In genomic region chr17:81491761-81492160, GRCh38 we compare ENCODE assay signal across 18 cellular contexts. TPM values are rescaled to one million over a fixed set of nuclear protein-coding genes. Genes with fewer than 3 reads are reported as not detected.
DNase-seq lines count a peak whose midpoint lies in the region; ATAC-seq, FAIRE-seq and TF ChIP-seq lines count a peak whose summit lies in the region.
"Had no signal": no experiment of that assay in that cellular context is flagged by ENCODE, and none has a peak within 500 bp of the region (broad histone marks: within the 10 kb centered on the region; RNA-seq: fewer than 3 reads in every experiment).

No MANE protein-coding gene starts in this region.

- H3K4me3 Mint-ChIP-seq in GM23338 (no peak overlapping the region), glutamatergic neuron (ENCODE audit: unreplicated experiment) (peak overlapping the region; percentile 63)

- no TSS peak for BruUV-seq in Panc1 (replicated peaks; lab: Mats Ljungman, UMichigan)

- 33% methylated on average over 5 of the region's 5 CpGs for WGBS in A549 (ENCODE audit: missing lambda C conversion rate)

- H3K9me3 Mint-ChIP-seq in GM23338 (no peaks in the 10 kb centered on the region), glutamatergic neuron (ENCODE audit: unreplicated experiment) (peaks cover 9% of the 10 kb centered on the region)

- H3F3A ChIP-seq in GM23338 (replicated peaks; ENCODE audit: low read depth) = peaks cover 4% of the 10 kb centered on the region

- DNase-seq in A549 (ENCODE audit: low read depth in 1 of 2, low spot score in 1 of 2) = no peak
- no peak for DNase-seq in GM23338 (ENCODE audit: low spot score)
- no peak for DNase-seq in Panc1 (ENCODE audit: low read depth, low spot score)
- DNase-seq in glutamatergic neuron = no peak
- no peak for DNase-seq in activated CD4-positive, alpha-beta T cell treated with anti-CD3 and anti-CD28 coated beads for 4 hours
- no peak for DNase-seq in NCI-H2227 (lab: John Stamatoyannopoulos, UW; ENCODE audit: unreplicated experiment)
- DNase-seq in NCI-H1694 (lab: John Stamatoyannopoulos, UW) = no peak
- DNase-seq in iPS-NIHi7 (ENCODE audit: extremely low spot score) = no peak
- DNase-seq: KBM-7, MV-4-11, NCI-H187, NCI-H446, NCI-H748 treated with DMSO at 0.1 percent for 48 hours, RPMI8226, SIG-M5 had no signal

- FAIRE-seq in A549 (lab: Jason Lieb, UNC) = no peak
- FAIRE-seq: D721Med had no signal

- intact Hi-C loops in Panc1 (cut with micrococcal nuclease; ENCODE audit: unreplicated experiment) = no loop called here

- TF ChIP-seq CTCF in A549 (IDR thresholded peaks at IDR 0.05) = no peak
- TF ChIP-seq CTCF in GM23338 (conservative IDR thresholded peaks at IDR 0.05; ENCODE audit: low read depth in 2 of 2) = no peak
- TF ChIP-seq CTCF in Panc1 (IDR thresholded peaks at IDR 0.05) = no peak
- TF ChIP-seq CTCF in glutamatergic neuron (IDR thresholded peaks at IDR 0.05; ENCODE audit: partially characterized antibody, unreplicated experiment) = no peak

- H3K27ac ChIP-seq in A549 = peak overlapping the region in 1 of 2 experiments; percentile 97; a peak in 3 of 6 replicates
- no peak overlapping the region for H3K27ac ChIP-seq in GM23338 (ENCODE audit: low read depth)
- 0 out of 2 replicates have a peak overlapping the region, but pooled peaks have one; percentile 18 for H3K27ac ChIP-seq in Panc1 (ENCODE audit: low read length)
- H3K27ac ChIP-seq: C4-2B had no signal

- no peak for TF ChIP-seq EP300 in A549 (IDR thresholded peaks at IDR 0.05)

- in situ Hi-C loops in Panc1 (cut with HindIII; ENCODE audit: low pct_unique_long_range_greater_than_20kb, low sequenced_read_pairs) = no loop called here

- H3K4me1 Mint-ChIP-seq in GM23338 (peaks cover 29% of the 10 kb centered on the region), glutamatergic neuron (ENCODE audit: low read depth, unreplicated experiment) (peaks cover 31% of the 10 kb centered on the region)

- H3K27me3 Mint-ChIP-seq in GM23338 (ENCODE audit: insufficient read depth, low read depth, poor library complexity) = peaks cover 37% of the 10 kb centered on the region
- H3K27me3 Mint-ChIP-seq in glutamatergic neuron (ENCODE audit: unreplicated experiment) = peaks cover 11% of the 10 kb centered on the region

- POLR2A ChIA-PET in A549 (lab: Yijun Ruan, JAX) = interaction anchor here (0.9 to 1.2 kb wide), 3 partner anchors 17 to 182 kb away, joined by 3 to 10 read pairs (median 4); no protein-coding TSS in a partner anchor
- POLR2A ChIA-PET in Panc1 (lab: Charles Lee) = interaction anchor here (0.6 kb wide), 1 partner anchor 9 kb away, joined by 6 read pairs; no protein-coding TSS in a partner anchor

- no peak for TF ChIP-seq POLR2A in A549 (IDR thresholded peaks at IDR 0.05; ENCODE audit: low read length)

- H3K4me3 ChIP-seq in A549 (no peak overlapping the region), GM23338 (peak overlapping the region; percentile 32; the same call in 1 of the 2 replicates), Panc1 (ENCODE audit: low read depth in 2 of 2, low read length in 2 of 2) (no peak overlapping the region)
- H3K4me3 ChIP-seq: HAP-1 had no signal

- H3K36me3 Mint-ChIP-seq in GM23338 (ENCODE audit: low read depth) (no peaks in the 10 kb centered on the region), glutamatergic neuron (ENCODE audit: unreplicated experiment) (no peaks in the 10 kb centered on the region)

- H3K4me1 ChIP-seq in A549 (peaks cover 37% of the 10 kb centered on the region), GM23338 (ENCODE audit: insufficient read depth) (peaks cover 32% of the 10 kb centered on the region), Panc1 (ENCODE audit: control insufficient read depth, insufficient read depth, low read length) (peaks cover 31% of the 10 kb centered on the region)

- H3K36me3 ChIP-seq in GM23338 (ENCODE audit: insufficient read depth) (no peaks in the 10 kb centered on the region), Panc1 (ENCODE audit: control insufficient read depth, insufficient read depth, low read length) (no peaks in the 10 kb centered on the region; the same call in 1 of the 2 replicates)
- H3K36me3 ChIP-seq: HAP-1 had no signal

- ATAC-seq in A549 (no peak), GM23338 (no peak), Panc1 (no peak)

- no peaks in the 10 kb centered on the region for H3K9me2 ChIP-seq in GM23338 (ENCODE audit: insufficient read depth)

- H3K4me2 ChIP-seq in A549 (peak overlapping the region; percentile 15), GM23338 (peak overlapping the region; percentile 53; the same call in 1 of the 2 replicates)

- TF ChIP-seq RAD21 in A549 (conservative IDR thresholded peaks at IDR 0.05 in 1 of 2, IDR thresholded peaks at IDR 0.05 in 1 of 2) = no peak

- peak overlapping the region; percentile 66; the same call in 1 of the 2 replicates for H2AFZ ChIP-seq in GM23338

- CTCF ChIA-PET in A549 (lab: Yijun Ruan, JAX) (interaction anchor here (0.7 to 3.0 kb wide), 9 partner anchors 8 to 239 kb away, joined by 3 to 26 read pairs (median 4); no protein-coding TSS in a partner anchor), Panc1 (lab: Charles Lee) (no interaction called here)

- H3K27ac Mint-ChIP-seq in GM23338 (no peak overlapping the region), glutamatergic neuron (ENCODE audit: unreplicated experiment) (no peak overlapping the region)

- peaks cover 9% of the 10 kb centered on the region for H3K27me3 ChIP-seq in GM23338 (ENCODE audit: insufficient read depth)
- no peaks in the 10 kb centered on the region for H3K27me3 ChIP-seq in Panc1 (ENCODE audit: control insufficient read depth, insufficient read depth, low read length)

- no peaks in the 10 kb centered on the region for H4K20me1 ChIP-seq in GM23338 (replicated peaks; ENCODE audit: insufficient read depth)

- H3K9me3 ChIP-seq in A549 (no peaks in the 10 kb centered on the region), Panc1 (ENCODE audit: control insufficient read depth, insufficient read depth, low read depth, low read length) (no peaks in the 10 kb centered on the region)
- H3K9me3 ChIP-seq: HAP-1 had no signal

- no peaks in the 10 kb centered on the region for H3K79me2 ChIP-seq in GM23338 (replicated peaks; ENCODE audit: insufficient read depth)

TF ChIP-seq in A549, 52 proteins besides CTCF, POLR2A, EP300 and RAD21 (continues in another document):
- no peak for TF ChIP-seq ELK1 (IDR thresholded peaks at IDR 0.05; ENCODE audit: low read depth, low read length)
- no peak for TF ChIP-seq MAX (IDR thresholded peaks at IDR 0.05)
- no peak for TF ChIP-seq SMC3 (IDR thresholded peaks at IDR 0.05)
- no peak for TF ChIP-seq KDM5A (IDR thresholded peaks at IDR 0.05)
- TF ChIP-seq CHD2 (IDR thresholded peaks at IDR 0.05; ENCODE audit: low read length, partially characterized antibody) = no peak

TF ChIP-seq in GM23338, 12 proteins besides CTCF, POLR2A, EP300 and RAD21 (continues in another document):
- TF ChIP-seq REST (IDR thresholded peaks at IDR 0.05; ENCODE audit: unreplicated experiment) = no peak
- TF ChIP-seq CREB1 (CRISPR knock-in tag; IDR thresholded peaks at IDR 0.05; ENCODE audit: low read depth) = no peak

RNA-seq across cellular contexts. Expression of gene ACTG1, which starts 20.8 kb away (rescaled TPM):
- polyA plus RNA-seq in A549 (2011; rRNA removed) (2,042 and 2,306 TPM in 2 replicates), A549 (2017; fragmentation: RNase III; extraction: RNeasy Plus Mini Kit Qiagen cat#74134 plus additional on column Dnase treatment) (7,182 to 8,782 TPM (median 7,263 TPM) in 3 replicates), GM23338 (2016; fragmentation: Nextera tagmentation; extraction: Ambion mirVana) (1,867 and 1,896 TPM in 2 replicates)
- 14,539 and 15,776 TPM in 2 replicates for polyA plus RNA-seq in A549 (2012; cell fraction: cytosol; rRNA removed)
- polyA plus RNA-seq in A549 (2012; cell fraction: nucleus; rRNA removed) = 26,089 and 28,335 TPM in 2 replicates
- 2,054 and 3,772 TPM in 2 replicates for polyA minus RNA-seq in A549 (2011; rRNA and poly(A)+ RNA removed)
- total RNA-seq in GM23338 (2014; rRNA removed; shearing (Covaris generic)) = 4,739 and 4,954 TPM in 2 replicates
- total RNA-seq in Panc1 (2021; ENCODE audit: unreplicated experiment) (4,502 TPM), glutamatergic neuron (ENCODE audit: unreplicated experiment) (5,342 TPM)
- 6,760 TPM for polyA plus RNA-seq in Panc1 (2012; ENCODE audit: insufficient read length)

RNA-seq across cellular contexts. Expression of gene FSCN2, which starts 36.4 kb away (rescaled TPM):
- polyA plus RNA-seq in A549 (2011; rRNA removed) (0.84 and 1.2 TPM in 2 replicates), A549 (2017; fragmentation: RNase III; extraction: RNeasy Plus Mini Kit Qiagen cat#74134 plus additional on column Dnase treatment) (1.3 to 1.7 TPM (median 1.3 TPM) in 3 replicates), GM23338 (2016; fragmentation: Nextera tagmentation; extraction: Ambion mirVana) (0.13 TPM in 1 of 2 replicates, not detected in the other)
- polyA plus RNA-seq in A549 (2012; cell fraction: cytosol; rRNA removed) = 0.74 and 1.1 TPM in 2 replicates
- 7.5 and 8.3 TPM in 2 replicates for polyA plus RNA-seq in A549 (2012; cell fraction: nucleus; rRNA removed)
- 3.6 and 3.7 TPM in 2 replicates for polyA minus RNA-seq in A549 (2011; rRNA and poly(A)+ RNA removed)
- total RNA-seq in GM23338 (2014; rRNA removed; shearing (Covaris generic)) = 1.6 TPM in 1 of 2 replicates, not detected in the other
- total RNA-seq in Panc1 (2021; ENCODE audit: unreplicated experiment) (1.2 TPM), glutamatergic neuron (ENCODE audit: unreplicated experiment) (6.1 TPM)
- polyA plus RNA-seq in Panc1 (2012; ENCODE audit: insufficient read length) = 9.6 TPM
